ENCODE assay signal across 28 cellular contexts in genomic region chr10:34899161-34899560, GRCh38.
"Had no signal": no experiment of that assay in that cellular context is flagged by ENCODE, and none has a peak within 500 bp of the region (broad histone marks: within the 10 kb centered on the region; RNA-seq: fewer than 3 reads in every experiment).

No MANE protein-coding gene starts in this region.

- H3K36me3 Mint-ChIP-seq: stimulated activated effector memory CD8-positive, alpha-beta T cell treated with anti-CD3 and anti-CD28 coated beads, Interleukin-12 subunit alpha, Interleukin-12 subunit beta, amount 100 ng/mL, for 72 hours; stimulated activated memory B cell treated with anti-CD40 and anti-IgM and Interleukin-4, amounts not matched to agents 10 μg/mL and 1 μg/mL and 100 μg/mL, for 72 hours; stimulated activated naive B cell treated with anti-CD40 and anti-IgM and Interleukin-4, amounts not matched to agents 10 μg/mL and 1 μg/mL and 100 μg/mL, for 72 hours; type B pancreatic cell had no signal

- ATAC-seq: stimulated activated effector memory CD8-positive, alpha-beta T cell treated with anti-CD3 and anti-CD28 coated beads, Interleukin-12 subunit alpha, Interleukin-12 subunit beta, amount 100 ng/mL, for 72 hours; stimulated activated memory B cell treated with anti-CD40 and anti-IgM and Interleukin-4, amounts not matched to agents 10 μg/mL and 1 μg/mL and 100 μg/mL, for 72 hours; stimulated activated naive B cell treated with anti-CD40 and anti-IgM and Interleukin-4, amounts not matched to agents 10 μg/mL and 1 μg/mL and 100 μg/mL, for 72 hours; stimulated activated naive CD8-positive, alpha-beta T cell treated with anti-CD3 and anti-CD28 coated beads, Interleukin-15, amount 100 ng/mL, for 72 hours; stimulated activated naive CD8-positive, alpha-beta T cell treated with anti-CD3 and anti-CD28 coated beads, Interleukin-15, Interleukin-2, amounts not matched to agents 100 U/mL and 50 U/mL, for 24 hours; upper lobe of right lung had no signal

- H3K27me3 ChIP-seq: stomach, suprapubic skin, testis, thyroid gland, tibial artery, tibial nerve, transverse colon, upper lobe of left lung, upper lobe of right lung, uterus, vagina had no signal

- H3K27me3 Mint-ChIP-seq: stimulated activated naive CD8-positive, alpha-beta T cell treated with anti-CD3 and anti-CD28 coated beads, Interleukin-15, Interleukin-2, amounts not matched to agents 100 ng/mL and 50 ng/mL, for 24 hours; type B pancreatic cell had no signal

- H3K4me1 ChIP-seq: stomach, suprapubic skin, testis, tibial artery, tibial nerve, transverse colon, upper lobe of left lung, upper lobe of right lung, uterus had no signal

- H3K4me3 ChIP-seq: stomach, suprapubic skin, testis, thoracic aorta, thyroid gland, tibial artery, tibial nerve, transverse colon, upper lobe of left lung, upper lobe of right lung, uterus, vagina had no signal

- H3K9me3 ChIP-seq: stomach, suprapubic skin, testis, thoracic aorta, thyroid gland, tibial artery, tibial nerve, transverse colon, upper lobe of left lung, upper lobe of right lung, uterus, vagina had no signal

- H3K27ac ChIP-seq: stomach, suprapubic skin, testis, thoracic aorta, thyroid gland, tibial artery, tibial nerve, transverse colon, upper lobe of left lung, upper lobe of right lung, uterus, vagina had no signal

- H3K9me3 Mint-ChIP-seq: stimulated activated effector memory CD8-positive, alpha-beta T cell treated with anti-CD3 and anti-CD28 coated beads, Interleukin-12 subunit alpha, Interleukin-12 subunit beta, amount 100 ng/mL, for 72 hours; stimulated activated naive CD8-positive, alpha-beta T cell treated with anti-CD3 and anti-CD28 coated beads, Interleukin-15, amount 100 ng/mL, for 72 hours; stimulated activated naive CD8-positive, alpha-beta T cell treated with anti-CD3 and anti-CD28 coated beads, Interleukin-15, Interleukin-2, amounts not matched to agents 100 ng/mL and 50 ng/mL, for 24 hours; type B pancreatic cell had no signal

- H3K4me3 Mint-ChIP-seq: stimulated activated effector memory CD8-positive, alpha-beta T cell treated with anti-CD3 and anti-CD28 coated beads, Interleukin-12 subunit alpha, Interleukin-12 subunit beta, amount 100 ng/mL, for 72 hours; stimulated activated memory B cell treated with anti-CD40 and anti-IgM and Interleukin-4, amounts not matched to agents 10 μg/mL and 1 μg/mL and 100 μg/mL, for 72 hours; stimulated activated naive B cell treated with anti-CD40 and anti-IgM and Interleukin-4, amounts not matched to agents 10 μg/mL and 1 μg/mL and 100 μg/mL, for 72 hours; stimulated activated naive CD8-positive, alpha-beta T cell treated with anti-CD3 and anti-CD28 coated beads, Interleukin-15, amount 100 ng/mL, for 72 hours; stimulated activated naive CD8-positive, alpha-beta T cell treated with anti-CD3 and anti-CD28 coated beads, Interleukin-15, Interleukin-2, amounts not matched to agents 100 ng/mL and 50 ng/mL, for 24 hours; type B pancreatic cell had no signal

- DNase-seq: stimulated activated CD4-positive, alpha-beta T cell treated with anti-CD3 and anti-CD28 coated beads, Interleukin-2, amount 100 ng/mL, for 48 hours; stimulated activated CD4-positive, alpha-beta T cell treated with anti-CD3 and anti-CD28 coated beads, Interleukin-4, amount 100 ng/mL, for 1 hour; stimulated activated CD4-positive, alpha-beta T cell treated with anti-CD3 and anti-CD28 coated beads, Interleukin-4, amount 100 ng/mL, for 24 hours; stimulated activated CD4-positive, alpha-beta T cell treated with anti-CD3 and anti-CD28 coated beads, Interleukin-4, amount 100 ng/mL, for 4 hours; stimulated activated CD8-positive, alpha-beta memory T cell treated with anti-CD3 and anti-CD28 coated beads, Interleukin-4, amount 100 ng/mL, for 48 hours; stimulated activated naive B cell treated with anti-CD40 and anti-IgM and Interleukin-4, amounts not matched to agents 10 μg/mL and 1 μg/mL and 100 μg/mL, for 72 hours; stimulated activated naive CD4-positive, alpha-beta T cell; stimulated activated naive CD4-positive, alpha-beta T cell treated with Interleukin-2 at 50 U/mL for 16 hours; stimulated activated naive CD8-positive, alpha-beta T cell treated with anti-CD3 and anti-CD28 coated beads, Interleukin-15, amount 100 ng/mL, for 72 hours; stimulated activated naive CD8-positive, alpha-beta T cell treated with anti-CD3 and anti-CD28 coated beads, Interleukin-15, Interleukin-2, amounts not matched to agents 100 U/mL and 50 U/mL, for 24 hours; stomach; substantia nigra; testis; thyroid gland; tibial artery; transverse colon; trophoblast cell; upper lobe of left lung; upper lobe of right lung; uterus had no signal

- H3K27ac Mint-ChIP-seq: stimulated activated effector memory CD8-positive, alpha-beta T cell treated with anti-CD3 and anti-CD28 coated beads, Interleukin-12 subunit alpha, Interleukin-12 subunit beta, amount 100 ng/mL, for 72 hours; stimulated activated memory B cell treated with anti-CD40 and anti-IgM and Interleukin-4, amounts not matched to agents 10 μg/mL and 1 μg/mL and 100 μg/mL, for 72 hours; stimulated activated naive B cell treated with anti-CD40 and anti-IgM and Interleukin-4, amounts not matched to agents 10 μg/mL and 1 μg/mL and 100 μg/mL, for 72 hours; stimulated activated naive CD8-positive, alpha-beta T cell treated with anti-CD3 and anti-CD28 coated beads, Interleukin-15, amount 100 ng/mL, for 72 hours; stimulated activated naive CD8-positive, alpha-beta T cell treated with anti-CD3 and anti-CD28 coated beads, Interleukin-15, Interleukin-2, amounts not matched to agents 100 ng/mL and 50 ng/mL, for 24 hours; type B pancreatic cell had no signal

- H3K4me1 Mint-ChIP-seq: stimulated activated effector memory CD8-positive, alpha-beta T cell treated with anti-CD3 and anti-CD28 coated beads, Interleukin-12 subunit alpha, Interleukin-12 subunit beta, amount 100 ng/mL, for 72 hours; stimulated activated memory B cell treated with anti-CD40 and anti-IgM and Interleukin-4, amounts not matched to agents 10 μg/mL and 1 μg/mL and 100 μg/mL, for 72 hours; stimulated activated naive B cell treated with anti-CD40 and anti-IgM and Interleukin-4, amounts not matched to agents 10 μg/mL and 1 μg/mL and 100 μg/mL, for 72 hours; stimulated activated naive CD8-positive, alpha-beta T cell treated with anti-CD3 and anti-CD28 coated beads, Interleukin-15, amount 100 ng/mL, for 72 hours had no signal

- H3K36me3 ChIP-seq: stomach, suprapubic skin, thoracic aorta, thyroid gland, tibial artery, tibial nerve, transverse colon, upper lobe of left lung, upper lobe of right lung, uterus, vagina had no signal
